Comparison of ENCODE assay signal across 8 cellular contexts in genomic region chr9:76691761-76692313, GRCh38.
DNase-seq lines count a peak whose midpoint lies in the region; ATAC-seq and TF ChIP-seq lines count a peak whose summit lies in the region.

No MANE protein-coding gene starts in this region.

- POLR2A ChIA-PET in HEK293T (lab: Yijun Ruan, JAX) = no interaction called here

- H3K9me3 ChIP-seq in effector memory CD4-positive, alpha-beta T cell (ENCODE audit: control insufficient read depth, low read length) = no peaks in the 10 kb centered on the region

- peak overlapping the region; percentile 19 for H3K4me3 ChIP-seq in effector memory CD4-positive, alpha-beta T cell (ENCODE audit: insufficient read depth, low read depth, low read length, poor library complexity, severe bottlenecking)

- CTCF ChIA-PET in HEK293T (lab: Yijun Ruan, JAX) = no interaction called here

- H3K27ac ChIP-seq in effector memory CD4-positive, alpha-beta T cell (ENCODE audit: insufficient read depth, low read length, poor library complexity, severe bottlenecking) = no peak overlapping the region

- no peaks in the 10 kb centered on the region for H3K36me3 ChIP-seq in effector memory CD4-positive, alpha-beta T cell (ENCODE audit: control insufficient read depth, insufficient read depth, low read length)

- intact Hi-C loops in Right ventricle myocardium inferior (cut with DNase I) = no loop called here

- no peak for ATAC-seq in Right ventricle myocardium inferior

- DNase-seq in HEK293T (ENCODE audit: extremely low spot score) (peak; percentile 17), NCI-H748 treated with DMSO at 0.1 percent for 48 hours (lab: John Stamatoyannopoulos, UW) (peak; percentile 89), occipital lobe (lab: John Stamatoyannopoulos, UW) (peak; percentile 45), RPMI8226 (no peak), NCI-H2171 (lab: John Stamatoyannopoulos, UW) (no peak), Right ventricle myocardium inferior (ENCODE audit: missing footprints) (no peak)
- DNase-seq in effector memory CD4-positive, alpha-beta T cell = no peak
- DNase-seq in central memory CD4-positive, alpha-beta T cell = no peak

- peaks cover 4% of the 10 kb centered on the region for H3K27me3 ChIP-seq in effector memory CD4-positive, alpha-beta T cell (replicated peaks; ENCODE audit: control insufficient read depth, insufficient read depth, low read length, poor library complexity, severe bottlenecking)

- no peaks in the 10 kb centered on the region for H3K4me1 ChIP-seq in effector memory CD4-positive, alpha-beta T cell (ENCODE audit: control insufficient read depth, insufficient read depth, low read length, poor library complexity, severe bottlenecking)

TF ChIP-seq in HEK293T, 16 proteins besides CTCF, POLR2A, EP300 and RAD21:
- peak; percentile 51; the same call in 1 of the 2 replicates for TF ChIP-seq L3MBTL2 (conservative IDR thresholded peaks at IDR 0.05)
- TF ChIP-seq TARDBP (IDR thresholded peaks at IDR 0.05) = no peak
TF ChIP-seq in HEK293T: peak in this region for 1.

Comparison
In these comparisons a context has a peak if more than half of its experiments do, and no peak if none do; other contexts are left out.
1. DNase-seq: peak in HEK293T (single experiment), NCI-H748 treated with DMSO at 0.1 percent for 48 hours (single experiment) and occipital lobe (single experiment); none in effector memory CD4-positive, alpha-beta T cell (0 of 3), RPMI8226 (single experiment), NCI-H2171 (single experiment), central memory CD4-positive, alpha-beta T cell (single experiment) and Right ventricle myocardium inferior (single experiment).